ENCODE assay signal across 18 cellular contexts in genomic region chr6:91633374-91634184, GRCh38.
DNase-seq lines count a peak whose midpoint lies in the region; ATAC-seq and TF ChIP-seq lines count a peak whose summit lies in the region.
"Had no signal": no experiment of that assay in that cellular context is flagged by ENCODE, and none has a peak within 500 bp of the region (broad histone marks: within the 10 kb centered on the region; RNA-seq: fewer than 3 reads in every experiment).

No MANE protein-coding gene starts in this region.

- no peaks in the 10 kb centered on the region for H3K9me3 ChIP-seq in HEK293 (ENCODE audit: control insufficient read depth, insufficient read depth, low read depth, low read length)
- H3K9me3 ChIP-seq in adipocyte (ENCODE audit: control insufficient read depth, low read length), result no peaks in the 10 kb centered on the region
- H3K9me3 ChIP-seq in neural progenitor cell (ENCODE audit: low read depth), result no peaks in the 10 kb centered on the region
- no peaks in the 10 kb centered on the region for H3K9me3 ChIP-seq in sigmoid colon
- H3K9me3 ChIP-seq: esophagus squamous epithelium, heart left ventricle, suprapubic skin had no signal

- peak overlapping the region; percentile 11 for H3K4me2 ChIP-seq in neural progenitor cell

- TF ChIP-seq CTCF in HEK293 (tag by site-specific recombination; IDR thresholded peaks at IDR 0.05) (no peak), neural progenitor cell (IDR thresholded peaks at IDR 0.05) (no peak), sigmoid colon (IDR thresholded peaks at IDR 0.05) (no peak)

- H3K4me3 Mint-ChIP-seq in neural progenitor cell, result no peak overlapping the region
- H3K4me3 Mint-ChIP-seq: activated CD4-positive, alpha-beta T cell treated with anti-CD3 and anti-CD28 coated beads, Interleukin-2, amount 10 ng/mL, durations not matched to agents 7 days and 5 days had no signal

- ATAC-seq in GM21786 (IDR thresholded peaks at IDR 0.05; ENCODE audit: unreplicated experiment), result no peak
- no peak for ATAC-seq in GM19455 (IDR thresholded peaks at IDR 0.05; ENCODE audit: unreplicated experiment)
- ATAC-seq: activated naive CD4-positive, alpha-beta T cell treated with anti-CD3 and anti-CD28 coated beads, Interleukin-2, amount 50 U/mL, for 72 hours; Panc1 had no signal

- peaks cover 3% of the 10 kb centered on the region for H3K9me3 Mint-ChIP-seq in neural progenitor cell
- H3K9me3 Mint-ChIP-seq: activated CD4-positive, alpha-beta T cell treated with anti-CD3 and anti-CD28 coated beads, Interleukin-2, amount 10 ng/mL, durations not matched to agents 7 days and 5 days had no signal

- CTCF ChIA-PET in HEK293 (lab: Yijun Ruan, JAX), result no interaction called here

- no peaks in the 10 kb centered on the region for H3K27me3 ChIP-seq in adipocyte (replicated peaks; ENCODE audit: control insufficient read depth, insufficient read depth, low read length)
- H3K27me3 ChIP-seq in neural progenitor cell, result no peaks in the 10 kb centered on the region
- H3K27me3 ChIP-seq in sigmoid colon, result no peaks in the 10 kb centered on the region
- H3K27me3 ChIP-seq: esophagus squamous epithelium, heart left ventricle, suprapubic skin had no signal

- peaks cover 23% of the 10 kb centered on the region for H3K4me1 Mint-ChIP-seq in neural progenitor cell
- H3K4me1 Mint-ChIP-seq: activated CD4-positive, alpha-beta T cell treated with anti-CD3 and anti-CD28 coated beads, Interleukin-2, amount 10 ng/mL, durations not matched to agents 7 days and 5 days had no signal

- H3K4me3 ChIP-seq in HEK293 (ENCODE audit: low read depth, low read length) (no peak overlapping the region), adipocyte (ENCODE audit: low read length) (no peak overlapping the region), neural progenitor cell (no peak overlapping the region), sigmoid colon (no peak overlapping the region)
- H3K4me3 ChIP-seq: esophagus squamous epithelium, heart left ventricle, suprapubic skin had no signal

- H3K27ac ChIP-seq in HEK293 (ENCODE audit: extremely low read depth, low read depth, low read length) (no peak overlapping the region), neural progenitor cell (peak overlapping the region; percentile 42), sigmoid colon (no peak overlapping the region)
- H3K27ac ChIP-seq: esophagus squamous epithelium, heart left ventricle, suprapubic skin had no signal

- H3K36me3 ChIP-seq in HEK293 (ENCODE audit: control insufficient read depth in 2 of 2, insufficient read depth in 1 of 2, low read length in 2 of 2) (no peaks in the 10 kb centered on the region), adipocyte (ENCODE audit: control insufficient read depth, insufficient read depth, low read length, severe bottlenecking) (no peaks in the 10 kb centered on the region), neural progenitor cell (no peaks in the 10 kb centered on the region), sigmoid colon (no peaks in the 10 kb centered on the region)
- H3K36me3 ChIP-seq: esophagus squamous epithelium, heart left ventricle, suprapubic skin had no signal

- no peak for TF ChIP-seq EP300 in sigmoid colon (IDR thresholded peaks at IDR 0.05)

- no peaks in the 10 kb centered on the region for H4K20me1 ChIP-seq in neural progenitor cell (ENCODE audit: low read depth)

- no peaks in the 10 kb centered on the region for H3K36me3 Mint-ChIP-seq in neural progenitor cell
- H3K36me3 Mint-ChIP-seq: activated naive CD4-positive, alpha-beta T cell treated with anti-CD3 and anti-CD28 coated beads, Interleukin-2, amount 50 U/mL, for 72 hours had no signal

- intact Hi-C loops in sigmoid colon (cut with DNase I), result no loop called here

- peak; percentile 17 for DNase-seq in ELF-1 (ENCODE audit: low read depth, low spot score)
- peak; percentile 1 for DNase-seq in adipocyte (ENCODE audit: low read depth)
- peak; percentile 18 for DNase-seq in neural progenitor cell (ENCODE audit: low spot score)
- no peak for DNase-seq in sigmoid colon
- no peak for DNase-seq in stimulated activated CD4-positive, alpha-beta T cell treated with anti-CD3 and anti-CD28 coated beads, Interleukin-1b, Interleukin-23, amount 100 ng/mL, for 48 hours
- DNase-seq: activated CD4-positive, alpha-beta T cell treated with anti-CD3 and anti-CD28 coated beads, Interleukin-2, amount 10 ng/mL, durations not matched to agents 7 days and 5 days; activated T-cell treated with anti-CD3 and anti-CD28 coated beads for 4 hours; esophagus squamous epithelium; midbrain; NCI-H1092 treated with DMSO at 0.1 percent for 48 hours; stimulated activated CD4-positive, alpha-beta T cell treated with anti-CD3 and anti-CD28 coated beads, Interleukin-4, amount 100 ng/mL, for 1 hour had no signal

- peak overlapping the region; percentile 30 for H2AFZ ChIP-seq in neural progenitor cell (replicated peaks)

- no peaks in the 10 kb centered on the region for H3K79me2 ChIP-seq in neural progenitor cell (ENCODE audit: low read depth)

- no peak for TF ChIP-seq POLR2A in sigmoid colon (IDR thresholded peaks at IDR 0.05)

- H3K9ac ChIP-seq in adipocyte (ENCODE audit: low read length) (no peak overlapping the region), neural progenitor cell (no peak overlapping the region)

- no peaks in the 10 kb centered on the region for H3K4me1 ChIP-seq in HEK293 (ENCODE audit: control insufficient read depth, insufficient read depth, low read length)
- no peaks in the 10 kb centered on the region for H3K4me1 ChIP-seq in adipocyte (ENCODE audit: control insufficient read depth, insufficient read depth, low read length)
- H3K4me1 ChIP-seq in neural progenitor cell, result peaks cover 18% of the 10 kb centered on the region
- peaks cover 0 to 13% (median 0%) of the 10 kb centered on the region in 4 donors for H3K4me1 ChIP-seq in sigmoid colon
- H3K4me1 ChIP-seq: esophagus squamous epithelium, suprapubic skin had no signal

- peaks cover 3% of the 10 kb centered on the region for H3K27me3 Mint-ChIP-seq in neural progenitor cell (ENCODE audit: insufficient read depth, low read depth)
- H3K27me3 Mint-ChIP-seq: activated CD4-positive, alpha-beta T cell treated with anti-CD3 and anti-CD28 coated beads, Interleukin-2, amount 10 ng/mL, durations not matched to agents 7 days and 5 days had no signal

- POLR2A ChIA-PET in HEK293 (lab: Yijun Ruan, JAX), result no interaction called here

- H3F3A ChIP-seq in neural progenitor cell (ENCODE audit: low read depth), result no peaks in the 10 kb centered on the region

- 73 to 77% methylated on average over 8 of the region's 8 CpGs for WGBS in sigmoid colon, 2 donors

- no peak overlapping the region for H3K27ac Mint-ChIP-seq in neural progenitor cell
- H3K27ac Mint-ChIP-seq: activated CD4-positive, alpha-beta T cell treated with anti-CD3 and anti-CD28 coated beads, Interleukin-2, amount 10 ng/mL, durations not matched to agents 7 days and 5 days; activated naive CD4-positive, alpha-beta T cell treated with anti-CD3 and anti-CD28 coated beads, Interleukin-2, amount 50 U/mL, for 72 hours had no signal

TF ChIP-seq in HEK293, 187 proteins besides CTCF, POLR2A, EP300 and RAD21:
- no peak for TF ChIP-seq HOXC10 (CRISPR knock-in tag; IDR thresholded peaks at IDR 0.05)
- 0 out of 2 replicates have a peak, but pooled peaks have one; percentile 39 for TF ChIP-seq ZSCAN4 (tag by site-specific recombination; IDR thresholded peaks at IDR 0.05)
TF ChIP-seq in HEK293: peak in this region for 1.

Comparison
In these comparisons a context has a peak if more than half of its experiments do, and no peak if none do; other contexts are left out.
1. DNase-seq: peak in ELF-1 (single experiment), adipocyte (single experiment) and neural progenitor cell (single experiment); none in sigmoid colon (single experiment) and stimulated activated CD4-positive, alpha-beta T cell treated with anti-CD3 and anti-CD28 coated beads, Interleukin-1b, Interleukin-23, amount 100 ng/mL, for 48 hours (single experiment).